Comparison of ENCODE assay signal across 11 cellular contexts in genomic region chr16:8892101-8892575, GRCh38. TPM values are rescaled to one million over a fixed set of nuclear protein-coding genes. Genes with fewer than 3 reads are reported as not detected.
DNase-seq lines count a peak whose midpoint lies in the region; ATAC-seq and TF ChIP-seq lines count a peak whose summit lies in the region.
"Had no signal": no experiment of that assay in that cellular context is flagged by ENCODE, and none has a peak within 500 bp of the region (broad histone marks: within the 10 kb centered on the region; RNA-seq: fewer than 3 reads in every experiment).

No MANE protein-coding gene starts in this region.

- no peak for ATAC-seq in CD8-positive, alpha-beta T cell
- ATAC-seq in GM19328 (IDR thresholded peaks at IDR 0.05; ENCODE audit: unreplicated experiment) (peak; percentile 24), HG03095 (IDR thresholded peaks at IDR 0.05; ENCODE audit: unreplicated experiment) (peak; percentile 23)
- ATAC-seq: body of pancreas had no signal

- DNase-seq in CD8-positive, alpha-beta T cell = no peak
- peak; percentile 47 for DNase-seq in chondrocyte (ENCODE audit: low spot score)
- no peak for DNase-seq in DMS 273 treated with DMSO at 0.1 percent for 48 hours (lab: John Stamatoyannopoulos, UW)
- no peak for DNase-seq in NCI-H524 (lab: John Stamatoyannopoulos, UW)
- no peak for DNase-seq in NCI-H226
- no peak for DNase-seq in SIG-M5 treated with dmso at 0.1 percent for 504 hours (lab: John Stamatoyannopoulos, UW; ENCODE audit: unreplicated experiment)
- DNase-seq: NCI-H82 had no signal

- H3K27me3 Mint-ChIP-seq in CD8-positive, alpha-beta T cell (ENCODE audit: low read depth) = no peaks in the 10 kb centered on the region
- H3K27me3 Mint-ChIP-seq in chondrocyte (ENCODE audit: low read depth) = no peaks in the 10 kb centered on the region

- H3K9me3 ChIP-seq in CD8-positive, alpha-beta T cell (ENCODE audit: low read length) = no peaks in the 10 kb centered on the region
- H3K9me3 ChIP-seq: body of pancreas had no signal

- H3K4me3 Mint-ChIP-seq in CD8-positive, alpha-beta T cell = peak overlapping the region; percentile 26
- no peak overlapping the region for H3K4me3 Mint-ChIP-seq in chondrocyte (ENCODE audit: unreplicated experiment)

- no peak overlapping the region for H3K27ac ChIP-seq in CD8-positive, alpha-beta T cell (ENCODE audit: low read depth, low read length)
- H3K27ac ChIP-seq: body of pancreas had no signal

- H3K4me1 ChIP-seq in CD8-positive, alpha-beta T cell (ENCODE audit: insufficient read depth, low read length) = no peaks in the 10 kb centered on the region
- H3K4me1 ChIP-seq: body of pancreas had no signal

- POLR2A ChIA-PET in CD8-positive, alpha-beta T cell (lab: Charles Lee) = no interaction called here

- H3K9me3 Mint-ChIP-seq in CD8-positive, alpha-beta T cell = no peaks in the 10 kb centered on the region
- no peaks in the 10 kb centered on the region for H3K9me3 Mint-ChIP-seq in chondrocyte (ENCODE audit: low read depth)

- H3K4me3 ChIP-seq in CD8-positive, alpha-beta T cell (ENCODE audit: low read depth, low read length) = no peak overlapping the region
- H3K4me3 ChIP-seq: body of pancreas had no signal

- H3K27ac Mint-ChIP-seq in CD8-positive, alpha-beta T cell = peak overlapping the region; percentile 87
- H3K27ac Mint-ChIP-seq in chondrocyte (ENCODE audit: unreplicated experiment) = peak overlapping the region; percentile 70

- peaks cover 12% of the 10 kb centered on the region for H3K4me1 Mint-ChIP-seq in CD8-positive, alpha-beta T cell (ENCODE audit: low read depth)
- peaks cover 22% of the 10 kb centered on the region for H3K4me1 Mint-ChIP-seq in chondrocyte (ENCODE audit: low read depth)

- peaks cover 52% of the 10 kb centered on the region for H3K36me3 ChIP-seq in CD8-positive, alpha-beta T cell (ENCODE audit: insufficient read depth, low read length)

- no peaks in the 10 kb centered on the region for H3K27me3 ChIP-seq in CD8-positive, alpha-beta T cell (ENCODE audit: insufficient read depth, low read length)
- H3K27me3 ChIP-seq: body of pancreas had no signal

- CTCF ChIA-PET in CD8-positive, alpha-beta T cell (lab: Charles Lee) = interaction anchor here (0.6 to 2.4 kb wide), 9 partner anchors 9 to 325 kb away, joined by 3 to 10 read pairs (median 4); partner anchors contain the start of gene LITAFD

- TF ChIP-seq CTCF in CD8-positive, alpha-beta T cell (IDR thresholded peaks at IDR 0.05) = no peak
- TF ChIP-seq CTCF in chondrocyte (IDR thresholded peaks at IDR 0.05) = no peak

- intact Hi-C loops in CD8-positive, alpha-beta T cell (cut with DNase I, micrococcal nuclease) = no loop called here

- peaks cover 72% of the 10 kb centered on the region for H3K36me3 Mint-ChIP-seq in CD8-positive, alpha-beta T cell
- H3K36me3 Mint-ChIP-seq in chondrocyte (ENCODE audit: low read depth) = peaks cover 28% of the 10 kb centered on the region

RNA-seq across cellular contexts. Expression of gene LITAFD, which starts 10.0 kb away (rescaled TPM):
- not detected for total RNA-seq in CD8-positive, alpha-beta T cell
- total RNA-seq in chondrocyte = not detected in 3 replicates
- total RNA-seq: body of pancreas, liver had no signal

RNA-seq across cellular contexts. Expression of gene CARHSP1, which starts 23.3 kb away (rescaled TPM):
- 10 to 100 TPM; 28.0 to 33.3 TPM for total RNA-seq in CD8-positive, alpha-beta T cell
- total RNA-seq in chondrocyte = 46.5 to 57.4 TPM (median 54.1 TPM) in 3 replicates
